Comparison of ENCODE assay signal across 8 cellular contexts in genomic region chr12:7189398-7190267, GRCh38. TPM values are rescaled to one million over a fixed set of nuclear protein-coding genes. Genes with fewer than 3 reads are reported as not detected.
DNase-seq lines count a peak whose midpoint lies in the region; ATAC-seq and TF ChIP-seq lines count a peak whose summit lies in the region.

PEX5 (plus strand) TSS chr12:7189686; CDS start chr12:7190378, 692 bp downstream.

- no peaks in the 10 kb centered on the region for H3K9me3 ChIP-seq in HUES6 (ENCODE audit: control insufficient read depth, insufficient read depth, low read depth, low read length)
- H3K9me3 ChIP-seq in OCI-LY1 (ENCODE audit: low read length) = no peaks in the 10 kb centered on the region

- no peaks in the 10 kb centered on the region for H3K9me2 ChIP-seq in OCI-LY1 (ENCODE audit: low read depth, low read length)

- BruUV-seq in Calu3 (replicated peaks; lab: Mats Ljungman, UMichigan) = no TSS peak

- CTCF ChIA-PET in Calu3 (lab: Charles Lee) = interaction anchor here (0.7 to 1.0 kb wide), 3 partner anchors 10 to 309 kb away, joined by 3 to 4 read pairs (median 3); no protein-coding TSS in a partner anchor

- ATAC-seq in GM21423 (IDR thresholded peaks at IDR 0.05; ENCODE audit: unreplicated experiment) = peak; percentile 95

- no peaks in the 10 kb centered on the region for H3K9me3 Mint-ChIP-seq in Calu3 (ENCODE audit: low read depth, unreplicated experiment)
- no peaks in the 10 kb centered on the region for H3K9me3 Mint-ChIP-seq in endothelial cell (ENCODE audit: unreplicated experiment)
- H3K9me3 Mint-ChIP-seq in mesothelial cell of epicardium = no peaks in the 10 kb centered on the region

- H3K27me3 Mint-ChIP-seq in Calu3 (ENCODE audit: unreplicated experiment) (peaks cover 16% of the 10 kb centered on the region), endothelial cell (ENCODE audit: unreplicated experiment) (peaks cover 11% of the 10 kb centered on the region), mesothelial cell of epicardium (ENCODE audit: low read depth) (no peaks in the 10 kb centered on the region)

- H3K27ac ChIP-seq in HUES6 (ENCODE audit: low read depth, low read length) (peak within 1 kb of the TSS; percentile 65; the same call in 1 of the 2 replicates), OCI-LY1 (ENCODE audit: low read depth, low read length, poor library complexity, severe bottlenecking) (peak within 1 kb of the TSS; percentile 91)

- H3K4me1 ChIP-seq in HUES6 (ENCODE audit: control insufficient read depth, insufficient read depth, low read length) = peaks cover 17% of the 10 kb centered on the region
- H3K4me1 ChIP-seq in OCI-LY1 (ENCODE audit: insufficient read depth, low read length, severe bottlenecking) = peaks cover 21% of the 10 kb centered on the region

- H3K36me3 Mint-ChIP-seq in Calu3 (ENCODE audit: insufficient read depth, unreplicated experiment) = peaks cover 24% of the 10 kb centered on the region
- no peaks in the 10 kb centered on the region for H3K36me3 Mint-ChIP-seq in endothelial cell (ENCODE audit: low read depth, unreplicated experiment)
- peaks cover 15% of the 10 kb centered on the region for H3K36me3 Mint-ChIP-seq in mesothelial cell of epicardium

- peak within 1 kb of the TSS; percentile 91 for H3K4me3 ChIP-seq in HUES6 (ENCODE audit: low read depth, low read length)
- peak within 1 kb of the TSS; percentile 99 for H3K4me3 ChIP-seq in OCI-LY1 (ENCODE audit: low read depth, low read length, poor library complexity, severe bottlenecking)

- TF ChIP-seq CTCF in Calu3 (IDR thresholded peaks at IDR 0.05; ENCODE audit: unreplicated experiment) (no peak), OCI-LY1 (IDR thresholded peaks at IDR 0.05; ENCODE audit: low read length) (no peak), endothelial cell (IDR thresholded peaks at IDR 0.05; ENCODE audit: unreplicated experiment) (no peak), mesothelial cell of epicardium (IDR thresholded peaks at IDR 0.05; ENCODE audit: unreplicated experiment) (no peak)

- H3K79me2 ChIP-seq in OCI-LY1 (ENCODE audit: insufficient read depth, low read length) = no peaks in the 10 kb centered on the region

- no peaks in the 10 kb centered on the region for H3K27me3 ChIP-seq in HUES6 (ENCODE audit: control insufficient read depth, insufficient read depth, low read length)
- H3K27me3 ChIP-seq in OCI-LY1 (ENCODE audit: insufficient read depth, low read length) = no peaks in the 10 kb centered on the region

- peak within 1 kb of the TSS; percentile 89 for H3K27ac Mint-ChIP-seq in Calu3 (ENCODE audit: unreplicated experiment)
- H3K27ac Mint-ChIP-seq in endothelial cell (ENCODE audit: unreplicated experiment) = peak within 1 kb of the TSS; percentile 85
- H3K27ac Mint-ChIP-seq in mesothelial cell of epicardium = peak within 1 kb of the TSS; percentile 92

- H3K36me3 ChIP-seq in HUES6 (ENCODE audit: control insufficient read depth, insufficient read depth, low read length) (peaks cover 22% of the 10 kb centered on the region), OCI-LY1 (ENCODE audit: insufficient read depth, low read length) (peaks cover 36% of the 10 kb centered on the region)

- peak within 1 kb of the TSS; percentile 90 for H3K4me3 Mint-ChIP-seq in Calu3 (ENCODE audit: low read depth, unreplicated experiment)
- peak within 1 kb of the TSS; percentile 91 for H3K4me3 Mint-ChIP-seq in endothelial cell (ENCODE audit: unreplicated experiment)
- H3K4me3 Mint-ChIP-seq in mesothelial cell of epicardium = peak within 1 kb of the TSS; percentile 93

- H3K4me2 ChIP-seq in OCI-LY1 (ENCODE audit: low read length) = peak within 1 kb of the TSS; percentile 77

- no peaks in the 10 kb centered on the region for H4K20me1 ChIP-seq in OCI-LY1 (ENCODE audit: insufficient read depth, low read length)

- DNase-seq in Calu3 = peak; percentile 86
- peak; percentile 87 for DNase-seq in activated CD8-positive, alpha-beta memory T cell treated with anti-CD3 and anti-CD28 coated beads, Interleukin-2, amount 50 U/mL, for 48 hours
- DNase-seq in endothelial cell (ENCODE audit: low spot score) = peak; percentile 72
- peak; percentile 49 to 71 for DNase-seq in mesothelial cell of epicardium (ENCODE audit: low spot score in 2 of 2, unreplicated experiment in 2 of 2)
- DNase-seq in stimulated activated CD8-positive, alpha-beta memory T cell treated with anti-CD3 and anti-CD28 coated beads, Interleukin-15, amount 100 ng/mL, for 4 hours (ENCODE audit: low read depth in 2 of 2) = peak; percentile 72 to 75

- no peaks in the 10 kb centered on the region for H3F3A ChIP-seq in OCI-LY1 (ENCODE audit: insufficient read depth, low read length)

- H2AFZ ChIP-seq in OCI-LY1 (ENCODE audit: low read length) = peak within 1 kb of the TSS; percentile 8; the same call in 1 of the 2 replicates

- intact Hi-C loops in Calu3 (cut with micrococcal nuclease; ENCODE audit: unreplicated experiment) = no loop called here

- H3K4me1 Mint-ChIP-seq in Calu3 (ENCODE audit: low read depth, unreplicated experiment) = peaks cover 36% of the 10 kb centered on the region
- peaks cover 19% of the 10 kb centered on the region for H3K4me1 Mint-ChIP-seq in endothelial cell (ENCODE audit: unreplicated experiment)
- peaks cover 33% of the 10 kb centered on the region for H3K4me1 Mint-ChIP-seq in mesothelial cell of epicardium

- H3K9ac ChIP-seq in HUES6 (ENCODE audit: low read length) = peak within 1 kb of the TSS; percentile 82
- peak within 1 kb of the TSS; percentile 95 for H3K9ac ChIP-seq in OCI-LY1 (ENCODE audit: low read length)

RNA-seq across cellular contexts. Expression of gene PEX5, which starts in this region (rescaled TPM):
- total RNA-seq in Calu3 (2022) (36.8 and 36.9 TPM in 2 replicates), endothelial cell (ENCODE audit: unreplicated experiment) (22.2 TPM), mesothelial cell of epicardium (47.5 to 50.4 TPM (median 49.4 TPM) in 3 replicates)

Comparison
In these comparisons a context has a peak if more than half of its experiments do, and no peak if none do; other contexts are left out.
1. Peak in every context shown above with its lines: DNase-seq, ATAC-seq, H3K4me3 ChIP-seq and H3K27ac ChIP-seq.